In genomic region chr12:10750385-10750727, GRCh38 we compare ENCODE assay signal across 13 cellular contexts. TPM values are rescaled to one million over a fixed set of nuclear protein-coding genes. Genes with fewer than 3 reads are reported as not detected.
A peak's percentile ranks its signal among the peaks of the same experiment; 100 is the strongest.
DNase-seq lines count a peak whose midpoint lies in the region; ATAC-seq and TF ChIP-seq lines count a peak whose summit lies in the region.
"Had no signal": no experiment of that assay in that cellular context is flagged by ENCODE, and none has a peak within 500 bp of the region (broad histone marks: within the 10 kb centered on the region; RNA-seq: fewer than 3 reads in every experiment).

No MANE protein-coding gene starts in this region.

- peak overlapping the region; percentile 1 for H3K27ac Mint-ChIP-seq in activated CD4-positive, alpha-beta memory T cell treated with anti-CD3 and anti-CD28 coated beads for 36 hours
- H3K27ac Mint-ChIP-seq: activated naive CD4-positive, alpha-beta T cell treated with anti-CD3 and anti-CD28 coated beads for 36 hours had no signal

- H3K27ac ChIP-seq in left ventricle myocardium inferior (replicated peaks) (no peak overlapping the region), iPS-18a (ENCODE audit: low read length) (no peak overlapping the region), thoracic aorta (no peak overlapping the region)

- H3K9ac ChIP-seq in iPS-18a (ENCODE audit: low read length) = no peak overlapping the region

- H3K4me1 ChIP-seq in left ventricle myocardium inferior (peaks cover 12% of the 10 kb centered on the region), iPS-18a (ENCODE audit: control insufficient read depth, low read depth, low read length) (peaks cover 4% of the 10 kb centered on the region), thoracic aorta (ENCODE audit: control insufficient read depth in 1 of 2, low read depth in 2 of 2) (peaks cover 0 to 4% of the 10 kb centered on the region in 2 donors)

- peaks cover 7% of the 10 kb centered on the region for H3K9me3 Mint-ChIP-seq in activated CD4-positive, alpha-beta memory T cell treated with anti-CD3 and anti-CD28 coated beads for 36 hours
- H3K9me3 Mint-ChIP-seq: activated naive CD4-positive, alpha-beta T cell treated with anti-CD3 and anti-CD28 coated beads for 36 hours had no signal

- peak; percentile 38 for TF ChIP-seq CTCF in left ventricle myocardium inferior (IDR thresholded peaks at IDR 0.05; ENCODE audit: borderline replicate concordance)
- no peak for TF ChIP-seq CTCF in thoracic aorta (IDR thresholded peaks at IDR 0.05)

- H3K4me3 ChIP-seq in left ventricle myocardium inferior (peak overlapping the region; percentile 59), iPS-18a (ENCODE audit: low read length) (peak overlapping the region; percentile 47), thoracic aorta (peak overlapping the region; percentile 28)

- no peaks in the 10 kb centered on the region for H3K36me3 Mint-ChIP-seq in activated CD4-positive, alpha-beta memory T cell treated with anti-CD3 and anti-CD28 coated beads for 36 hours

- H3K9me3 ChIP-seq in left ventricle myocardium inferior (replicated peaks) (peaks cover 3% of the 10 kb centered on the region), iPS-18a (ENCODE audit: control insufficient read depth, low read depth, low read length) (no peaks in the 10 kb centered on the region), thoracic aorta (no peaks in the 10 kb centered on the region)

- CTCF ChIA-PET in activated CD4-positive, alpha-beta memory T cell treated with anti-CD3 and anti-CD28 coated beads for 36 hours (lab: Charles Lee) = interaction anchor here (0.6 to 2.4 kb wide), 20 partner anchors 9 to 737 kb away, joined by 3 to 12 read pairs (median 4); partner anchors contain the start of genes MAGOHB and SMIM10L1

- H3K4me1 Mint-ChIP-seq in activated CD4-positive, alpha-beta memory T cell treated with anti-CD3 and anti-CD28 coated beads for 36 hours (ENCODE audit: low read depth) = peaks cover 8% of the 10 kb centered on the region

- intact Hi-C loops in left ventricle myocardium inferior (cut with micrococcal nuclease) (no loop called here), left cardiac atrium (cut with DNase I) (loop anchor here in 1 of 2 donors (2.0 kb wide), 1 partner anchor 134 kb away; no protein-coding TSS in a partner anchor)
- intact Hi-C loops in activated CD4-positive, alpha-beta memory T cell treated with anti-CD3 and anti-CD28 coated beads for 36 hours (cut with micrococcal nuclease) = loop anchor here (1.0 to 5.0 kb wide), 4 partner anchors 27 to 513 kb away; partner anchors contain the start of genes STYK1 and YBX3

- DNase-seq in left ventricle myocardium inferior = no peak
- no peak for DNase-seq in left cardiac atrium
- DNase-seq in activated CD4-positive, alpha-beta memory T cell treated with anti-CD3 and anti-CD28 coated beads for 36 hours = no peak
- no peak for DNase-seq in thoracic aorta (ENCODE audit: low spot score)
- no peak for DNase-seq in NCI-H226
- DNase-seq in T1000 (lab: John Stamatoyannopoulos, UW) = no peak

- H3K4me3 Mint-ChIP-seq in activated CD4-positive, alpha-beta memory T cell treated with anti-CD3 and anti-CD28 coated beads for 36 hours = peak overlapping the region; percentile 40

- H3K27me3 ChIP-seq in left ventricle myocardium inferior (ENCODE audit: low read depth) (peaks cover 22% of the 10 kb centered on the region), iPS-18a (ENCODE audit: control insufficient read depth, insufficient read depth, low read length) (no peaks in the 10 kb centered on the region), thoracic aorta (replicated peaks; ENCODE audit: insufficient read depth) (no peaks in the 10 kb centered on the region)

- POLR2A ChIA-PET in activated CD4-positive, alpha-beta memory T cell treated with anti-CD3 and anti-CD28 coated beads for 36 hours (lab: Charles Lee) = no interaction called here

- H3K36me3 ChIP-seq in left ventricle myocardium inferior (no peaks in the 10 kb centered on the region), iPS-18a (ENCODE audit: control insufficient read depth, low read depth, low read length) (no peaks in the 10 kb centered on the region), thoracic aorta (no peaks in the 10 kb centered on the region)

- ATAC-seq in left cardiac atrium (no peak), thoracic aorta (ENCODE audit: insufficient number of reproducible peaks, low FRiP score, low read depth) (no peak), GM19455 (IDR thresholded peaks at IDR 0.05; ENCODE audit: unreplicated experiment) (no peak)

- peaks cover 35% of the 10 kb centered on the region for H3K27me3 Mint-ChIP-seq in activated CD4-positive, alpha-beta memory T cell treated with anti-CD3 and anti-CD28 coated beads for 36 hours

RNA-seq across cellular contexts. Expression of gene YBX3, which starts 27.2 kb away (rescaled TPM):
- total RNA-seq in left ventricle myocardium inferior (903 TPM), left cardiac atrium (100 to 1,000 TPM; 660 to 956 TPM), thoracic aorta (100 to 1,000 TPM; 238 to 630 TPM)
- 10 to 100 TPM; 90.7 to 96.2 TPM for total RNA-seq in activated CD4-positive, alpha-beta memory T cell treated with anti-CD3 and anti-CD28 coated beads for 36 hours

RNA-seq across cellular contexts. Expression of gene TAS2R7, which starts 52.1 kb away (rescaled TPM):
- not detected for total RNA-seq in left ventricle myocardium inferior
- total RNA-seq in left cardiac atrium = not detected
- not detected for total RNA-seq in activated CD4-positive, alpha-beta memory T cell treated with anti-CD3 and anti-CD28 coated beads for 36 hours
- not detected for total RNA-seq in thoracic aorta
- total RNA-seq: activated naive CD4-positive, alpha-beta T cell treated with anti-CD3 and anti-CD28 coated beads for 36 hours; HT-29; lower leg skin; pulmonary artery endothelial cell; SK-MEL-5 had no signal

RNA-seq across cellular contexts. Expression of gene TAS2R8, which starts 56.7 kb away (rescaled TPM):
- total RNA-seq in left ventricle myocardium inferior (not detected), left cardiac atrium (under 1 TPM in 1 of 2 donors, not detected in 1; 0.26 TPM), thoracic aorta (not detected)
- total RNA-seq in activated CD4-positive, alpha-beta memory T cell treated with anti-CD3 and anti-CD28 coated beads for 36 hours = not detected
- total RNA-seq: activated naive CD4-positive, alpha-beta T cell treated with anti-CD3 and anti-CD28 coated beads for 36 hours; HT-29; lower leg skin; SK-MEL-5 had no signal

RNA-seq across cellular contexts. Expression of gene TAS2R9, which starts 59.6 kb away (rescaled TPM):
- total RNA-seq in left ventricle myocardium inferior = not detected
- not detected for total RNA-seq in left cardiac atrium
- total RNA-seq in activated CD4-positive, alpha-beta memory T cell treated with anti-CD3 and anti-CD28 coated beads for 36 hours = not detected
- total RNA-seq in thoracic aorta = not detected
- total RNA-seq: activated naive CD4-positive, alpha-beta T cell treated with anti-CD3 and anti-CD28 coated beads for 36 hours; lower leg skin; pulmonary artery endothelial cell; SK-MEL-5 had no signal
